ENCODE assay signal across 13 cellular contexts in the genomic region with DNA sequence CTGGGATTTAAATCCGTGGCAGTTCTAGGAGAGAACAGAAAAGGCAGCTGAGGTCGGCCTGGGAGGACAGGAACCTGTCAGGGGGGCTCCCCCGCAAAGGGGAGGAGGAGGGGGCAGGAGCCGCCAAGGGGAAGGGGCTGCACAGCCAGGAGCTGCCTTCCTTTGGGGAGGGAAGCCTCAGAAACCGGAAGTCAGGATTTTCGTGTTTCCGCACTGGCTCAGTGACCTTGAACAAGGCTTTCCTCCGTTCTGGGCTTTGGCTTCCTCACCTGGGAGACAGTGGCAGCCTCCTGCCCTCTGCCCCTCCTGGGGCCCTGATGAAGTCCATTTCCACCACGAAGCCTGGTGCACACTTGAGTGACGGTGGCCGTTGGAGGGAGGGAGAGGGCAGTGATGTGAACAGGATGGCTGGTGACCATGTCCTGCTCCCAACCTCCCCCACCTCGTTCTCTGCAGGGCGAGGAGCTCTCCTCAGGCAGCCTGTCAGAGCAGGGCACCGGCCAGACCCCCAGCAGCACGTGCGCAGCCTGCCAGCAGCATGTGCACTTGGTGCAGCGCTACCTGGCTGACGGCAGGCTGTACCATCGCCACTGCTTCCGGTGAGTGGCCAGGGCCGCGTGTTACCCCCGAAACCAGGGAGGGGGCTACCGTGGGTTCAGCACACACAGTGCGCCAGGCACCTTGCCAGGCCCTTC. TPM values are rescaled to one million over a fixed set of nuclear protein-coding genes. Genes with fewer than 3 reads are reported as not detected.
DNase-seq lines count a peak whose midpoint lies in the region; TF ChIP-seq lines count a peak whose summit lies in the region.
"Had no signal": no experiment of that assay in that cellular context is flagged by ENCODE, and none has a peak within 500 bp of the region (broad histone marks: within the 10 kb centered on the region; RNA-seq: fewer than 3 reads in every experiment).

No MANE protein-coding gene starts in this region.

- TF ChIP-seq EP300 in esophagus muscularis mucosa (IDR thresholded peaks at IDR 0.05) (no peak), sigmoid colon (IDR thresholded peaks at IDR 0.05) (no peak)

- H3K9ac ChIP-seq in BLaER1 treated with 17β-estradiol and CSF1 and Interleukin-3, amounts not matched to agents 10 nM and 100 nM, result peak overlapping the region in 9 of 11 experiments; percentile 11 to 63 (median 47); a peak in 17 of 22 replicates
- H3K9ac ChIP-seq in NT2/D1 (ENCODE audit: insufficient read length, low read depth), result peak overlapping the region; percentile 32

- H3K27me3 ChIP-seq in BLaER1 treated with 17β-estradiol and CSF1 and Interleukin-3, amounts not matched to agents 10 nM and 100 nM, result no peaks in the 10 kb centered on the region
- H3K27me3 ChIP-seq in NT2/D1 (ENCODE audit: insufficient read depth, insufficient read length), result no peaks in the 10 kb centered on the region
- H3K27me3 ChIP-seq in esophagus muscularis mucosa, result no peaks in the 10 kb centered on the region
- H3K27me3 ChIP-seq in sigmoid colon, result no peaks in the 10 kb centered on the region
- H3K27me3 ChIP-seq in H7 (ENCODE audit: control insufficient read depth, insufficient read depth, low read length), result no peaks in the 10 kb centered on the region
- H3K27me3 ChIP-seq: SJSA1 had no signal

- H3K27ac ChIP-seq in BLaER1 treated with 17β-estradiol and CSF1 and Interleukin-3, amounts not matched to agents 10 nM and 100 nM, result peak overlapping the region in 10 of 11 experiments; percentile 30 to 70 (median 56); a peak in 20 of 22 replicates
- peak overlapping the region in 3 of 4 donors; percentile 32 to 56 (median 48) for H3K27ac ChIP-seq in esophagus muscularis mucosa (replicated peaks in 1 of 4)
- peak overlapping the region in 3 of 4 donors; percentile 66 to 97 (median 70) for H3K27ac ChIP-seq in sigmoid colon
- H3K27ac ChIP-seq: SJSA1 had no signal

- peaks cover 0 to 28% (median 0%) of the 10 kb centered on the region in 11 experiments; a peak in 8 of 22 replicates for H4K20me1 ChIP-seq in BLaER1 treated with 17β-estradiol and CSF1 and Interleukin-3, amounts not matched to agents 10 nM and 100 nM

- peaks cover 26 to 73% (median 55%) of the 10 kb centered on the region in 11 experiments; a peak in 21 of 22 replicates for H3K36me3 ChIP-seq in BLaER1 treated with 17β-estradiol and CSF1 and Interleukin-3, amounts not matched to agents 10 nM and 100 nM
- H3K36me3 ChIP-seq in NT2/D1 (ENCODE audit: insufficient read depth, insufficient read length, low read length) (peaks cover 66% of the 10 kb centered on the region), esophagus muscularis mucosa (peaks cover 44 to 100% (median 95%) of the 10 kb centered on the region in 4 donors), sigmoid colon (peaks cover 24 to 99% (median 86%) of the 10 kb centered on the region in 4 donors), H7 (replicated peaks; ENCODE audit: control insufficient read depth, insufficient read depth, low read length) (peaks cover 6% of the 10 kb centered on the region)

- TF ChIP-seq CTCF in esophagus muscularis mucosa (IDR thresholded peaks at IDR 0.05), result no peak
- no peak for TF ChIP-seq CTCF in sigmoid colon (IDR thresholded peaks at IDR 0.05)

- peak overlapping the region; percentile 69 to 94 (median 88) for H3K4me2 ChIP-seq in BLaER1 treated with 17β-estradiol and CSF1 and Interleukin-3, amounts not matched to agents 10 nM and 100 nM

- TF ChIP-seq POLR2A in esophagus muscularis mucosa (IDR thresholded peaks at IDR 0.05; ENCODE audit: low read depth) (no peak), sigmoid colon (IDR thresholded peaks at IDR 0.05) (no peak)

- 71% methylated on average over 10 of the region's 25 CpGs for WGBS in esophagus muscularis mucosa
- 89 to 92% methylated on average over 25 of the region's 25 CpGs for WGBS in sigmoid colon, 2 donors

- peaks cover 36 to 92% (median 77%) of the 10 kb centered on the region in 10 experiments for H3K4me1 ChIP-seq in BLaER1 treated with 17β-estradiol and CSF1 and Interleukin-3, amounts not matched to agents 10 nM and 100 nM
- H3K4me1 ChIP-seq in NT2/D1 (ENCODE audit: insufficient read depth, insufficient read length) (peaks cover 2% of the 10 kb centered on the region), esophagus muscularis mucosa (peaks cover 13 to 52% (median 22%) of the 10 kb centered on the region in 4 donors), sigmoid colon (peaks cover 0 to 51% (median 30%) of the 10 kb centered on the region in 4 donors)
- H3K4me1 ChIP-seq: SJSA1 had no signal

- intact Hi-C loops in esophagus muscularis mucosa (cut with DNase I) (no loop called here), sigmoid colon (cut with DNase I) (no loop called here)

- peak overlapping the region in 2 of 10 experiments; percentile 14 to 30; a peak in 1 of 20 replicates for H3K4me3 ChIP-seq in BLaER1 treated with 17β-estradiol and CSF1 and Interleukin-3, amounts not matched to agents 10 nM and 100 nM
- H3K4me3 ChIP-seq in NT2/D1 (ENCODE audit: insufficient read length, low read depth) (no peak overlapping the region), esophagus muscularis mucosa (no peak overlapping the region), sigmoid colon (no peak overlapping the region), H7 (ENCODE audit: insufficient read depth, low read depth, low read length) (no peak overlapping the region)
- H3K4me3 ChIP-seq: SJSA1 had no signal

- DNase-seq in NT2/D1 (ENCODE audit: low read depth, low spot score) (no peak), esophagus muscularis mucosa (ENCODE audit: extremely low spot score) (no peak), sigmoid colon (no peak), H7 (no peak), NCI-H226 (no peak), kidney tubule cell (ENCODE audit: low spot score) (no peak)
- DNase-seq: C1 segment of cervical spinal cord, Kasumi-1, NCI-H1930, NCI-H2171 treated with DMSO at 0.1 percent for 48 hours, NCI-H510A had no signal

- H3K9me3 ChIP-seq in BLaER1 treated with 17β-estradiol and CSF1 and Interleukin-3, amounts not matched to agents 10 nM and 100 nM (replicated peaks in 1 of 11), result no peaks in the 10 kb centered on the region
- H3K9me3 ChIP-seq in NT2/D1 (ENCODE audit: insufficient read depth, low read length) (no peaks in the 10 kb centered on the region), esophagus muscularis mucosa (no peaks in the 10 kb centered on the region), sigmoid colon (no peaks in the 10 kb centered on the region)
- H3K9me3 ChIP-seq: SJSA1 had no signal

RNA-seq across cellular contexts. Expression of a gene that starts 12.6 kb away (rescaled TPM):
- total RNA-seq in esophagus muscularis mucosa (100 to 1,000 TPM in 1 of 4 donors, 10 to 100 TPM in 3; 51.2 to 136 (median 71.2) TPM), sigmoid colon (100 to 1,000 TPM in 1 of 4 donors, 10 to 100 TPM in 3; 23.9 to 109 (median 51.6) TPM)
- 10 to 100 TPM in 1 of 3 donors, 1 to 10 TPM in 2; 8.4 to 22.5 (median 9.7) TPM for polyA plus RNA-seq in sigmoid colon
- 28.2 and 29.8 TPM in 2 replicates for total RNA-seq in H7 (2014; rRNA removed; shearing (Covaris generic))

RNA-seq across cellular contexts. Expression of a gene that starts 34.7 kb away (rescaled TPM):
- total RNA-seq in esophagus muscularis mucosa (not detected), sigmoid colon (under 1 TPM in 1 of 4 donors, not detected in 3; 0.36 TPM)
- polyA plus RNA-seq in sigmoid colon, result under 1 TPM in 1 of 3 donors, not detected in 2; 0.15 TPM
- 0.26 and 0.28 TPM in 2 replicates for total RNA-seq in H7 (2014; rRNA removed; shearing (Covaris generic))
- total RNA-seq: SJSA1 had no signal

RNA-seq across cellular contexts. Expression of a gene that starts 34.8 kb away (rescaled TPM):
- 10 to 100 TPM; 45.7 to 93.0 (median 72.1) TPM for total RNA-seq in esophagus muscularis mucosa
- 100 to 1,000 TPM in 1 of 4 donors, 10 to 100 TPM in 3; 47.9 to 149 (median 71.1) TPM for total RNA-seq in sigmoid colon
- polyA plus RNA-seq in sigmoid colon, result 100 to 1,000 TPM in 2 of 3 donors, 10 to 100 TPM in 1; 96.9 to 136 (median 126) TPM
- total RNA-seq in H7 (2014; rRNA removed; shearing (Covaris generic)), result 47.7 and 80.8 TPM in 2 replicates
